1 cellular context compared by ENCODE assay signal in genomic region chr17:73255671-73256181, GRCh38.
TF ChIP-seq lines count a peak whose summit lies in the region.

No MANE protein-coding gene starts in this region.

TF ChIP-seq in HEK293, 187 proteins besides CTCF, POLR2A, EP300 and RAD21 (continued from another document):
- peak; percentile 65; the same call in 1 of the 2 replicates for TF ChIP-seq TSHZ1 (tag by site-specific recombination; IDR thresholded peaks at IDR 0.05; ENCODE audit: borderline replicate concordance)
- peak; percentile 88 for TF ChIP-seq ATF2 (tag by site-specific recombination; IDR thresholded peaks at IDR 0.05; ENCODE audit: low read depth)
- TF ChIP-seq ZNF521 (tag by site-specific recombination; IDR thresholded peaks at IDR 0.05): no peak
- no peak for TF ChIP-seq ZNF18 (tag by site-specific recombination; IDR thresholded peaks at IDR 0.05)
- TF ChIP-seq ZNF174 (tag by site-specific recombination; IDR thresholded peaks at IDR 0.05): no peak
- TF ChIP-seq ZNF138 (tag by site-specific recombination; IDR thresholded peaks at IDR 0.05; ENCODE audit: borderline replicate concordance): no peak
- no peak for TF ChIP-seq ZNF670 (tag by site-specific recombination; IDR thresholded peaks at IDR 0.05; ENCODE audit: low read depth)
- TF ChIP-seq EGR2 (tag by site-specific recombination; IDR thresholded peaks at IDR 0.05; ENCODE audit: low read depth): no peak
- TF ChIP-seq ZNF280C (tag by site-specific recombination; IDR thresholded peaks at IDR 0.05): no peak
- TF ChIP-seq AEBP2 (tag by site-specific recombination; IDR thresholded peaks at IDR 0.05; ENCODE audit: borderline replicate concordance): no peak
- no peak for TF ChIP-seq ZNF580 (tag by site-specific recombination; IDR thresholded peaks at IDR 0.05)
- TF ChIP-seq IKZF3 (tag by site-specific recombination; IDR thresholded peaks at IDR 0.05): no peak
- peak; percentile 86; the same call in 1 of the 2 replicates for TF ChIP-seq PRDM1 (tag by site-specific recombination; IDR thresholded peaks at IDR 0.05)
- no peak for TF ChIP-seq BCL11B (tag by site-specific recombination; IDR thresholded peaks at IDR 0.05; ENCODE audit: low read depth)
- no peak for TF ChIP-seq ZNF146 (tag by site-specific recombination; IDR thresholded peaks at IDR 0.05)
- no peak for TF ChIP-seq PRDM2 (tag by site-specific recombination; IDR thresholded peaks at IDR 0.05; ENCODE audit: borderline replicate concordance)
- TF ChIP-seq ZNF404 (tag by site-specific recombination; IDR thresholded peaks at IDR 0.05): no peak
- no peak for TF ChIP-seq KLF10 (tag by site-specific recombination; IDR thresholded peaks at IDR 0.05)
- peak; percentile 65; the same call in 1 of the 2 replicates for TF ChIP-seq ZEB2 (tag by site-specific recombination; IDR thresholded peaks at IDR 0.05)
- TF ChIP-seq ZNF704 (tag by site-specific recombination; IDR thresholded peaks at IDR 0.05): no peak
- TF ChIP-seq ZNF19 (tag by site-specific recombination; IDR thresholded peaks at IDR 0.05; ENCODE audit: low read depth): no peak
- no peak for TF ChIP-seq ZBTB44 (tag by site-specific recombination; IDR thresholded peaks at IDR 0.05)
- TF ChIP-seq ZNF701 (tag by site-specific recombination; IDR thresholded peaks at IDR 0.05): no peak
- TF ChIP-seq ZNF596 (tag by site-specific recombination; IDR thresholded peaks at IDR 0.05): no peak
- TF ChIP-seq ZNF473 (tag by site-specific recombination; IDR thresholded peaks at IDR 0.05): no peak
- no peak for TF ChIP-seq ZNF311 (tag by site-specific recombination; IDR thresholded peaks at IDR 0.05; ENCODE audit: borderline replicate concordance)
- no peak for TF ChIP-seq ZNF768 (tag by site-specific recombination; IDR thresholded peaks at IDR 0.05)
- no peak for TF ChIP-seq ZNF501 (tag by site-specific recombination; IDR thresholded peaks at IDR 0.05)
- no peak for TF ChIP-seq GLI4 (tag by site-specific recombination; IDR thresholded peaks at IDR 0.05)
